ENCODE assay signal across 1 cellular context in genomic region chr2:9843229-9844035, GRCh38.
A peak's percentile ranks its signal among the peaks of the same experiment; 100 is the strongest.
TF ChIP-seq lines count a peak whose summit lies in the region.

Gene TAF1B, plus strand, starts transcription at chr2:9843474. Its CDS starts 68 bp downstream, at chr2:9843542.

TF ChIP-seq in GM12878, 131 proteins besides CTCF, POLR2A, EP300 and RAD21 (continued from another document):
- TF ChIP-seq ZBTB40 (IDR thresholded peaks at IDR 0.05; ENCODE audit: borderline replicate concordance) (peak; percentile 79; the same call in 1 of the 2 replicates), ZSCAN29 (IDR thresholded peaks at IDR 0.05) (no peak), E2F8 (IDR thresholded peaks at IDR 0.05; ENCODE audit: low read depth, partially characterized antibody) (no peak), USF1 (IDR thresholded peaks at IDR 0.05; ENCODE audit: borderline replicate concordance, extremely low read length, insufficient read depth, low read depth, low read length) (no peak), BCL11A (IDR thresholded peaks at IDR 0.05; ENCODE audit: low read depth, low read length) (no peak), KDM1A (IDR thresholded peaks at IDR 0.05; ENCODE audit: borderline replicate concordance) (no peak)
- TF ChIP-seq, protein P1, sequence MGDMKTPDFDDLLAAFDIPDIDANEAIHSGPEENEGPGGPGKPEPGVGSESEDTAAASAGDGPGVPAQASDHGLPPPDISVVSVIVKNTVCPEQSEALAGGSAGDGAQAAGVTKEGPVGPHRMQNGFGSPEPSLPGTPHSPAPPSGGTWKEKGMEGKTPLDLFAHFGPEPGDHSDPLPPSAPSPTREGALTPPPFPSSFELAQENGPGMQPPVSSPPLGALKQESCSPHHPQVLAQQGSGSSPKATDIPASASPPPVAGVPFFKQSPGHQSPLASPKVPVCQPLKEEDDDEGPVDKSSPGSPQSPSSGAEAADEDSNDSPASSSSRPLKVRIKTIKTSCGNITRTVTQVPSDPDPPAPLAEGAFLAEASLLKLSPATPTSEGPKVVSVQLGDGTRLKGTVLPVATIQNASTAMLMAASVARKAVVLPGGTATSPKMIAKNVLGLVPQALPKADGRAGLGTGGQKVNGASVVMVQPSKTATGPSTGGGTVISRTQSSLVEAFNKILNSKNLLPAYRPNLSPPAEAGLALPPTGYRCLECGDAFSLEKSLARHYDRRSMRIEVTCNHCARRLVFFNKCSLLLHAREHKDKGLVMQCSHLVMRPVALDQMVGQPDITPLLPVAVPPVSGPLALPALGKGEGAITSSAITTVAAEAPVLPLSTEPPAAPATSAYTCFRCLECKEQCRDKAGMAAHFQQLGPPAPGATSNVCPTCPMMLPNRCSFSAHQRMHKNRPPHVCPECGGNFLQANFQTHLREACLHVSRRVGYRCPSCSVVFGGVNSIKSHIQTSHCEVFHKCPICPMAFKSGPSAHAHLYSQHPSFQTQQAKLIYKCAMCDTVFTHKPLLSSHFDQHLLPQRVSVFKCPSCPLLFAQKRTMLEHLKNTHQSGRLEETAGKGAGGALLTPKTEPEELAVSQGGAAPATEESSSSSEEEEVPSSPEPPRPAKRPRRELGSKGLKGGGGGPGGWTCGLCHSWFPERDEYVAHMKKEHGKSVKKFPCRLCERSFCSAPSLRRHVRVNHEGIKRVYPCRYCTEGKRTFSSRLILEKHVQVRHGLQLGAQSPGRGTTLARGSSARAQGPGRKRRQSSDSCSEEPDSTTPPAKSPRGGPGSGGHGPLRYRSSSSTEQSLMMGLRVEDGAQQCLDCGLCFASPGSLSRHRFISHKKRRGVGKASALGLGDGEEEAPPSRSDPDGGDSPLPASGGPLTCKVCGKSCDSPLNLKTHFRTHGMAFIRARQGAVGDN (IDR thresholded peaks at IDR 0.05): peak; percentile 41; the same call in 1 of the 2 replicates
- TF ChIP-seq, protein P2, sequence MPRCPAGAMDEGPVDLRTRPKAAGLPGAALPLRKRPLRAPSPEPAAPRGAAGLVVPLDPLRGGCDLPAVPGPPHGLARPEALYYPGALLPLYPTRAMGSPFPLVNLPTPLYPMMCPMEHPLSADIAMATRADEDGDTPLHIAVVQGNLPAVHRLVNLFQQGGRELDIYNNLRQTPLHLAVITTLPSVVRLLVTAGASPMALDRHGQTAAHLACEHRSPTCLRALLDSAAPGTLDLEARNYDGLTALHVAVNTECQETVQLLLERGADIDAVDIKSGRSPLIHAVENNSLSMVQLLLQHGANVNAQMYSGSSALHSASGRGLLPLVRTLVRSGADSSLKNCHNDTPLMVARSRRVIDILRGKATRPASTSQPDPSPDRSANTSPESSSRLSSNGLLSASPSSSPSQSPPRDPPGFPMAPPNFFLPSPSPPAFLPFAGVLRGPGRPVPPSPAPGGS (IDR thresholded peaks at IDR 0.05; ENCODE audit: borderline replicate concordance, insufficient read depth, low read depth, low read length, poor library complexity, severe bottlenecking): no peak
- TF ChIP-seq, protein P3, sequence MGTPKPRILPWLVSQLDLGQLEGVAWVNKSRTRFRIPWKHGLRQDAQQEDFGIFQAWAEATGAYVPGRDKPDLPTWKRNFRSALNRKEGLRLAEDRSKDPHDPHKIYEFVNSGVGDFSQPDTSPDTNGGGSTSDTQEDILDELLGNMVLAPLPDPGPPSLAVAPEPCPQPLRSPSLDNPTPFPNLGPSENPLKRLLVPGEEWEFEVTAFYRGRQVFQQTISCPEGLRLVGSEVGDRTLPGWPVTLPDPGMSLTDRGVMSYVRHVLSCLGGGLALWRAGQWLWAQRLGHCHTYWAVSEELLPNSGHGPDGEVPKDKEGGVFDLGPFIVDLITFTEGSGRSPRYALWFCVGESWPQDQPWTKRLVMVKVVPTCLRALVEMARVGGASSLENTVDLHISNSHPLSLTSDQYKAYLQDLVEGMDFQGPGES (IDR thresholded peaks at IDR 0.05): no peak
- TF ChIP-seq, protein P4, sequence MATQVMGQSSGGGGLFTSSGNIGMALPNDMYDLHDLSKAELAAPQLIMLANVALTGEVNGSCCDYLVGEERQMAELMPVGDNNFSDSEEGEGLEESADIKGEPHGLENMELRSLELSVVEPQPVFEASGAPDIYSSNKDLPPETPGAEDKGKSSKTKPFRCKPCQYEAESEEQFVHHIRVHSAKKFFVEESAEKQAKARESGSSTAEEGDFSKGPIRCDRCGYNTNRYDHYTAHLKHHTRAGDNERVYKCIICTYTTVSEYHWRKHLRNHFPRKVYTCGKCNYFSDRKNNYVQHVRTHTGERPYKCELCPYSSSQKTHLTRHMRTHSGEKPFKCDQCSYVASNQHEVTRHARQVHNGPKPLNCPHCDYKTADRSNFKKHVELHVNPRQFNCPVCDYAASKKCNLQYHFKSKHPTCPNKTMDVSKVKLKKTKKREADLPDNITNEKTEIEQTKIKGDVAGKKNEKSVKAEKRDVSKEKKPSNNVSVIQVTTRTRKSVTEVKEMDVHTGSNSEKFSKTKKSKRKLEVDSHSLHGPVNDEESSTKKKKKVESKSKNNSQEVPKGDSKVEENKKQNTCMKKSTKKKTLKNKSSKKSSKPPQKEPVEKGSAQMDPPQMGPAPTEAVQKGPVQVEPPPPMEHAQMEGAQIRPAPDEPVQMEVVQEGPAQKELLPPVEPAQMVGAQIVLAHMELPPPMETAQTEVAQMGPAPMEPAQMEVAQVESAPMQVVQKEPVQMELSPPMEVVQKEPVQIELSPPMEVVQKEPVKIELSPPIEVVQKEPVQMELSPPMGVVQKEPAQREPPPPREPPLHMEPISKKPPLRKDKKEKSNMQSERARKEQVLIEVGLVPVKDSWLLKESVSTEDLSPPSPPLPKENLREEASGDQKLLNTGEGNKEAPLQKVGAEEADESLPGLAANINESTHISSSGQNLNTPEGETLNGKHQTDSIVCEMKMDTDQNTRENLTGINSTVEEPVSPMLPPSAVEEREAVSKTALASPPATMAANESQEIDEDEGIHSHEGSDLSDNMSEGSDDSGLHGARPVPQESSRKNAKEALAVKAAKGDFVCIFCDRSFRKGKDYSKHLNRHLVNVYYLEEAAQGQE (IDR thresholded peaks at IDR 0.05; ENCODE audit: low read depth, low read length): 0 out of 2 replicates have a peak, but pooled peaks have one; percentile 12
